22 cellular contexts compared by ENCODE assay signal in genomic region chr6:152391179-152391880, GRCh38.
"Had no signal": no experiment of that assay in that cellular context is flagged by ENCODE, and none has a peak within 500 bp of the region (broad histone marks: within the 10 kb centered on the region; RNA-seq: fewer than 3 reads in every experiment).

No MANE protein-coding gene starts in this region.

- ATAC-seq: activated CD8-positive, alpha-beta T cell treated with anti-CD3 and anti-CD28 coated beads for 36 hours; activated T-helper 17 cell treated with anti-CD3 and anti-CD28 coated beads, Interleukin-2, amount 50 U/mL, for 72 hours; foreskin keratinocyte; left lobe of liver; T-cell had no signal

- H3K4me1 ChIP-seq: foreskin keratinocyte, transverse colon, vagina had no signal

- H3K27me3 ChIP-seq: dorsolateral prefrontal cortex, foreskin keratinocyte, transverse colon, vagina had no signal

- DNase-seq: activated CD4-positive, alpha-beta T cell treated with anti-CD3 and anti-CD28 coated beads for 48 hours; activated CD4-positive, CD25-positive, alpha-beta regulatory T cell; activated CD8-positive, alpha-beta T cell treated with anti-CD3 and anti-CD28 coated beads for 36 hours; activated naive CD4-positive, alpha-beta T cell treated with Interleukin-2 at 50 U/mL for 16 hours; activated naive CD8-positive, alpha-beta T cell treated with anti-CD3 and anti-CD28 coated beads, Interleukin-2, amount 10 ng/mL, durations not matched to agents 7 days and 5 days; activated T-cell treated with anti-CD3 and anti-CD28 coated beads, Interleukin-2, amount 50 U/mL, for 1 hour; dorsolateral prefrontal cortex; endodermal cell; foreskin keratinocyte; hippocampal formation; midbrain; nephron progenitor cell; occipital lobe; stimulated activated CD8-positive, alpha-beta memory T cell treated with anti-CD3 and anti-CD28 coated beads, Interleukin-4, amount 100 ng/mL, for 48 hours; stimulated activated naive CD4-positive, alpha-beta T cell; T-cell; transverse colon had no signal

- H3K27ac Mint-ChIP-seq: activated CD8-positive, alpha-beta T cell treated with anti-CD3 and anti-CD28 coated beads for 36 hours; activated naive CD8-positive, alpha-beta T cell treated with anti-CD3 and anti-CD28 coated beads, Interleukin-2, amount 10 ng/mL, durations not matched to agents 7 days and 5 days; activated T-helper 17 cell treated with anti-CD3 and anti-CD28 coated beads, Interleukin-2, amount 50 U/mL, for 72 hours; endodermal cell; nephron progenitor cell; T-cell had no signal

- H3K4me3 Mint-ChIP-seq: activated CD8-positive, alpha-beta T cell treated with anti-CD3 and anti-CD28 coated beads for 36 hours; activated naive CD8-positive, alpha-beta T cell treated with anti-CD3 and anti-CD28 coated beads, Interleukin-2, amount 10 ng/mL, durations not matched to agents 7 days and 5 days; activated T-helper 17 cell treated with anti-CD3 and anti-CD28 coated beads, Interleukin-2, amount 50 U/mL, for 72 hours; endodermal cell; nephron progenitor cell; T-cell had no signal

- H3K4me1 Mint-ChIP-seq: activated naive CD8-positive, alpha-beta T cell treated with anti-CD3 and anti-CD28 coated beads, Interleukin-2, amount 10 ng/mL, durations not matched to agents 7 days and 5 days; activated T-helper 17 cell treated with anti-CD3 and anti-CD28 coated beads, Interleukin-2, amount 50 U/mL, for 72 hours; endodermal cell; nephron progenitor cell; T-cell had no signal

- H3K4me3 ChIP-seq: lung, transverse colon, vagina had no signal

- H3K36me3 Mint-ChIP-seq: activated naive CD8-positive, alpha-beta T cell treated with anti-CD3 and anti-CD28 coated beads, Interleukin-2, amount 10 ng/mL, durations not matched to agents 7 days and 5 days; T-cell had no signal

- H3K9me3 Mint-ChIP-seq: activated CD8-positive, alpha-beta T cell treated with anti-CD3 and anti-CD28 coated beads for 36 hours; activated naive CD8-positive, alpha-beta T cell treated with anti-CD3 and anti-CD28 coated beads, Interleukin-2, amount 10 ng/mL, durations not matched to agents 7 days and 5 days; activated T-helper 17 cell treated with anti-CD3 and anti-CD28 coated beads, Interleukin-2, amount 50 U/mL, for 72 hours; endodermal cell; nephron progenitor cell; T-cell had no signal

- H3K9me3 ChIP-seq: transverse colon, vagina had no signal

- H3K36me3 ChIP-seq: transverse colon, vagina had no signal

- H3K27ac ChIP-seq: epithelial cell of prostate, foreskin keratinocyte, transverse colon, vagina had no signal
